16 cellular contexts compared by ENCODE assay signal in genomic region chr1:48931571-48932251, GRCh38.
DNase-seq lines count a peak whose midpoint lies in the region; ATAC-seq and TF ChIP-seq lines count a peak whose summit lies in the region.
"Had no signal": no experiment of that assay in that cellular context is flagged by ENCODE, and none has a peak within 500 bp of the region (broad histone marks: within the 10 kb centered on the region; RNA-seq: fewer than 3 reads in every experiment).

No MANE protein-coding gene starts in this region.

- H3K4me2 ChIP-seq in hepatocyte: no peak overlapping the region

- CTCF ChIA-PET in HEK293 (lab: Yijun Ruan, JAX): interaction anchor here (0.6 to 0.7 kb wide), 3 partner anchors 39 to 1244 kb away, joined by 3 to 4 read pairs (median 3); no protein-coding TSS in a partner anchor

- H3K79me2 ChIP-seq in hepatocyte: no peaks in the 10 kb centered on the region

- H3K4me3 ChIP-seq in HEK293 (ENCODE audit: low read depth, low read length) (no peak overlapping the region), adipocyte (ENCODE audit: low read length) (no peak overlapping the region), hepatocyte (no peak overlapping the region), thoracic aorta (peak overlapping the region; percentile 42)
- H3K4me3 ChIP-seq: GM12878, K562 had no signal

- no peak overlapping the region for H2AFZ ChIP-seq in hepatocyte

- DNase-seq in adipocyte (ENCODE audit: low read depth) (peak; percentile 68), hepatocyte (ENCODE audit: low spot score) (peak; percentile 13), thoracic aorta (ENCODE audit: low spot score) (no peak), ecto neural progenitor cell (ENCODE audit: low spot score) (no peak)
- DNase-seq: NCI-H2081; nucleus accumbens; OCI-M1; stimulated activated CD4-positive, alpha-beta T cell treated with anti-CD3 and anti-CD28 coated beads, Interleukin-4, amount 100 ng/mL, for 24 hours; T-helper 9 cell had no signal

- POLR2A ChIA-PET in HEK293 (lab: Yijun Ruan, JAX): no interaction called here

- H3K36me3 ChIP-seq in HEK293 (ENCODE audit: control insufficient read depth in 2 of 2, insufficient read depth in 1 of 2, low read length in 2 of 2): no peaks in the 10 kb centered on the region
- H3K36me3 ChIP-seq in adipocyte (ENCODE audit: control insufficient read depth, insufficient read depth, low read length, severe bottlenecking): no peaks in the 10 kb centered on the region
- H3K36me3 ChIP-seq in hepatocyte (replicated peaks; ENCODE audit: insufficient read depth, low read depth): no peaks in the 10 kb centered on the region
- H3K36me3 ChIP-seq in thoracic aorta: no peaks in the 10 kb centered on the region

- H3K9me2 ChIP-seq in hepatocyte (replicated peaks; ENCODE audit: insufficient read depth): no peaks in the 10 kb centered on the region

- no peaks in the 10 kb centered on the region for H3K4me1 ChIP-seq in HEK293 (ENCODE audit: control insufficient read depth, insufficient read depth, low read length)
- peaks cover 9% of the 10 kb centered on the region for H3K4me1 ChIP-seq in adipocyte (ENCODE audit: control insufficient read depth, insufficient read depth, low read length)
- H3K4me1 ChIP-seq in hepatocyte (ENCODE audit: insufficient read depth): no peaks in the 10 kb centered on the region
- peaks cover 3 to 14% of the 10 kb centered on the region in 2 donors for H3K4me1 ChIP-seq in thoracic aorta (ENCODE audit: control insufficient read depth in 1 of 2, low read depth in 2 of 2)

- WGBS in hepatocyte (ENCODE audit: low lambda C conversion rate, missing lambda C conversion rate): 47% methylated on average over 7 of the region's 7 CpGs

- no peak overlapping the region for H3K9ac ChIP-seq in adipocyte (ENCODE audit: low read length)

- ATAC-seq in thoracic aorta (ENCODE audit: insufficient number of reproducible peaks, low FRiP score, low read depth) (peak; percentile 72), GM18870 (IDR thresholded peaks at IDR 0.05; ENCODE audit: unreplicated experiment) (no peak), HG03095 (IDR thresholded peaks at IDR 0.05; ENCODE audit: unreplicated experiment) (no peak)
- ATAC-seq: esophagus mucosa, GM12878, HCT116, K562 had no signal

- no peaks in the 10 kb centered on the region for H3K27me3 ChIP-seq in adipocyte (replicated peaks; ENCODE audit: control insufficient read depth, insufficient read depth, low read length)
- H3K27me3 ChIP-seq in hepatocyte: no peaks in the 10 kb centered on the region
- no peaks in the 10 kb centered on the region for H3K27me3 ChIP-seq in thoracic aorta (replicated peaks; ENCODE audit: insufficient read depth)

- H4K20me1 ChIP-seq in hepatocyte (ENCODE audit: insufficient read depth, poor library complexity, severe bottlenecking): no peaks in the 10 kb centered on the region

- H3K27ac ChIP-seq in HEK293 (ENCODE audit: extremely low read depth, low read depth, low read length) (no peak overlapping the region), hepatocyte (no peak overlapping the region), thoracic aorta (peak overlapping the region; percentile 18)

- TF ChIP-seq CTCF in HEK293 (tag by site-specific recombination; IDR thresholded peaks at IDR 0.05) (no peak), hepatocyte (IDR thresholded peaks at IDR 0.05; ENCODE audit: poor library complexity) (no peak), thoracic aorta (IDR thresholded peaks at IDR 0.05) (no peak)

- H3K9me3 ChIP-seq in HEK293 (ENCODE audit: control insufficient read depth, insufficient read depth, low read depth, low read length) (no peaks in the 10 kb centered on the region), adipocyte (ENCODE audit: control insufficient read depth, low read length) (no peaks in the 10 kb centered on the region), hepatocyte (ENCODE audit: low read depth) (no peaks in the 10 kb centered on the region), thoracic aorta (no peaks in the 10 kb centered on the region)

TF ChIP-seq in HEK293, 187 proteins besides CTCF, POLR2A, EP300 and RAD21 (continues in another document):
- no peak for TF ChIP-seq ZNF792 (tag by site-specific recombination; IDR thresholded peaks at IDR 0.05)
- TF ChIP-seq FEZF1 (tag by site-specific recombination; IDR thresholded peaks at IDR 0.05): peak; percentile 74
- TF ChIP-seq MYNN (tag by site-specific recombination; IDR thresholded peaks at IDR 0.05; ENCODE audit: borderline replicate concordance): no peak
- TF ChIP-seq PATZ1 (tag by site-specific recombination; IDR thresholded peaks at IDR 0.05): no peak
- no peak for TF ChIP-seq ZSCAN23 (tag by site-specific recombination; IDR thresholded peaks at IDR 0.05)
- no peak for TF ChIP-seq ZNF16 (tag by site-specific recombination; IDR thresholded peaks at IDR 0.05; ENCODE audit: low read depth)
- TF ChIP-seq ZNF341 (tag by site-specific recombination; IDR thresholded peaks at IDR 0.05; ENCODE audit: low read depth): no peak
- no peak for TF ChIP-seq ZBTB11 (tag by site-specific recombination; conservative IDR thresholded peaks at IDR 0.05; ENCODE audit: low read depth)
- TF ChIP-seq ZNF670 (tag by site-specific recombination; IDR thresholded peaks at IDR 0.05; ENCODE audit: low read depth): no peak
- no peak for TF ChIP-seq AEBP2 (tag by site-specific recombination; IDR thresholded peaks at IDR 0.05; ENCODE audit: borderline replicate concordance)
- TF ChIP-seq ZNF121 (tag by site-specific recombination; IDR thresholded peaks at IDR 0.05): no peak
- no peak for TF ChIP-seq ZNF114 (tag by site-specific recombination; IDR thresholded peaks at IDR 0.05)
- TF ChIP-seq ZNF530 (tag by site-specific recombination; IDR thresholded peaks at IDR 0.05; ENCODE audit: low read depth): no peak
- TF ChIP-seq ZNF626 (tag by site-specific recombination; IDR thresholded peaks at IDR 0.05): no peak
- TF ChIP-seq ZNF214 (tag by site-specific recombination; IDR thresholded peaks at IDR 0.05; ENCODE audit: borderline replicate concordance): no peak
- TF ChIP-seq ZSCAN4 (tag by site-specific recombination; IDR thresholded peaks at IDR 0.05): no peak
- no peak for TF ChIP-seq ZNF350 (tag by site-specific recombination; IDR thresholded peaks at IDR 0.05)

Comparison
In these comparisons a context has a peak if more than half of its experiments do, and no peak if none do; other contexts are left out.
1. H3K27ac ChIP-seq: peak in thoracic aorta (2 of 2); none in HEK293 (single experiment) and hepatocyte (single experiment).
2. DNase-seq: peak in adipocyte (single experiment) and hepatocyte (single experiment); none in thoracic aorta (single experiment) and ecto neural progenitor cell (single experiment).